In the genomic region with DNA sequence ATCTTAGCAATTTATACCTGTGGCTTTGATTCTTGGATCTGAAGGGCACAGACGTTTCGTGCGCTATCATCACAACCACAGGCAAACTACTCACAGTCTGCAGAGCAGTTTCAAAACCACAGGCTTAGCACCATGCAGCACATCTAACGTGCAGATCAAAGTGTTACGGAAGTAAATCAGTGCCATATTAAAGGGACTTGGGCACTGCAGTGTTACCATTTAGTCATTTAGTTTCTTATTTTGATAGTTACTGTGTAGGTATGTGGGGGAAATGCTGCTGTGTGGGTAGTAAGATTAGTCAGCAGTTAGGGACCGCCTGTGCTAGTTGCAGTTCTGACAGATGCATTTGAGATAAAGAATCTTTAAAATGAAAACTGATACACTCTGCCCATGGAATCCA, we compare ENCODE assay signal across 8 cellular contexts.
DNase-seq lines count a peak whose midpoint lies in the region; ATAC-seq and TF ChIP-seq lines count a peak whose summit lies in the region.

No MANE protein-coding gene starts in this region.

- H3K27ac ChIP-seq in A673 (ENCODE audit: low read depth, low read length, poor library complexity, severe bottlenecking): no peak overlapping the region
- no peak overlapping the region for H3K27ac ChIP-seq in naive thymus-derived CD4-positive, alpha-beta T cell (ENCODE audit: low read depth, low read length)
- no peak overlapping the region for H3K27ac ChIP-seq in aorta (ENCODE audit: low read depth in 1 of 2, low read length in 2 of 2)

- POLR2A ChIA-PET in A673 (lab: Charles Lee; ENCODE audit: low non-redundant PET) (no interaction called here), WTC11 (lab: Charles Lee) (no interaction called here)
- POLR2A ChIA-PET in naive thymus-derived CD4-positive, alpha-beta T cell (lab: Charles Lee): no interaction called here

- H3K9me3 ChIP-seq in A673 (ENCODE audit: low read depth, low read length, poor library complexity, severe bottlenecking) (no peaks in the 10 kb centered on the region), aorta (ENCODE audit: control insufficient read depth, low read length) (no peaks in the 10 kb centered on the region)
- no peaks in the 10 kb centered on the region for H3K9me3 ChIP-seq in naive thymus-derived CD4-positive, alpha-beta T cell (ENCODE audit: control insufficient read depth in 2 of 3, low read length in 3 of 3)

- no peak overlapping the region for H3K4me3 ChIP-seq in A673 (ENCODE audit: low read depth, low read length, poor library complexity, severe bottlenecking)
- H3K4me3 ChIP-seq in naive thymus-derived CD4-positive, alpha-beta T cell (ENCODE audit: low read length): no peak overlapping the region
- no peak overlapping the region for H3K4me3 ChIP-seq in aorta (ENCODE audit: low read length in 2 of 2)

- TF ChIP-seq CTCF in A673 (conservative IDR thresholded peaks at IDR 0.05; ENCODE audit: low read depth, low read length): no peak
- TF ChIP-seq CTCF in WTC11 (IDR thresholded peaks at IDR 0.05): no peak

- H3K27me3 ChIP-seq in A673 (replicated peaks; ENCODE audit: insufficient read depth, low read depth, low read length, poor library complexity) (no peaks in the 10 kb centered on the region), aorta (ENCODE audit: control insufficient read depth in 1 of 2, insufficient read depth in 2 of 2, low read length in 1 of 2) (no peaks in the 10 kb centered on the region)
- H3K27me3 ChIP-seq in naive thymus-derived CD4-positive, alpha-beta T cell (ENCODE audit: control insufficient read depth in 2 of 2, insufficient read depth in 2 of 2, low read length in 2 of 2): no peaks in the 10 kb centered on the region

- H3K4me3 Mint-ChIP-seq in naive thymus-derived CD4-positive, alpha-beta T cell: peak overlapping the region in 9 of 10 donors; percentile 8 to 53 (median 40)
- no peak overlapping the region for H3K4me3 Mint-ChIP-seq in WTC11

- peaks cover 19 to 46% (median 36%) of the 10 kb centered on the region in 7 donors for H3K4me1 Mint-ChIP-seq in naive thymus-derived CD4-positive, alpha-beta T cell
- no peaks in the 10 kb centered on the region for H3K4me1 Mint-ChIP-seq in WTC11

- no peaks in the 10 kb centered on the region for H3K27me3 Mint-ChIP-seq in naive thymus-derived CD4-positive, alpha-beta T cell
- no peaks in the 10 kb centered on the region for H3K27me3 Mint-ChIP-seq in WTC11 (ENCODE audit: low read depth)

- ATAC-seq in GM21381 (IDR thresholded peaks at IDR 0.05; ENCODE audit: unreplicated experiment) (peak; percentile 98), HG03571 (IDR thresholded peaks at IDR 0.05; ENCODE audit: unreplicated experiment) (peak; percentile 99), WTC11 (no peak), aorta (ENCODE audit: low FRiP score) (no peak)
- ATAC-seq in naive thymus-derived CD4-positive, alpha-beta T cell: peak; percentile 93

- H3K36me3 Mint-ChIP-seq in naive thymus-derived CD4-positive, alpha-beta T cell: peaks cover 10 to 48% (median 24%) of the 10 kb centered on the region in 5 donors
- H3K36me3 Mint-ChIP-seq in WTC11: no peaks in the 10 kb centered on the region

- CTCF ChIA-PET in A673 (lab: Charles Lee): no interaction called here
- CTCF ChIA-PET in naive thymus-derived CD4-positive, alpha-beta T cell (lab: Charles Lee): no interaction called here
- CTCF ChIA-PET in WTC11 (lab: Charles Lee): no interaction called here

- H3K4me1 ChIP-seq in A673 (ENCODE audit: insufficient read depth, low read length, poor library complexity, severe bottlenecking): no peaks in the 10 kb centered on the region
- H3K4me1 ChIP-seq in naive thymus-derived CD4-positive, alpha-beta T cell (ENCODE audit: control insufficient read depth in 2 of 2, insufficient read depth in 2 of 2, low read length in 2 of 2): peaks cover 0 to 25% of the 10 kb centered on the region in 2 donors
- no peaks in the 10 kb centered on the region for H3K4me1 ChIP-seq in aorta (ENCODE audit: control insufficient read depth in 1 of 2, insufficient read depth in 2 of 2, low read length in 2 of 2)

- no TSS peak for BruUV-seq in A673 (replicated peaks; lab: Mats Ljungman, UMichigan)

- no peaks in the 10 kb centered on the region for H3K9me3 Mint-ChIP-seq in naive thymus-derived CD4-positive, alpha-beta T cell
- H3K9me3 Mint-ChIP-seq in WTC11: no peaks in the 10 kb centered on the region

- DNase-seq in A673 (ENCODE audit: low spot score) (peak; percentile 27), WTC11 (ENCODE audit: low spot score) (no peak), NCI-H2029 treated with DMSO at 0.1 percent for 48 hours (lab: John Stamatoyannopoulos, UW) (no peak), aorta (no peak)
- peak; percentile 61 to 72 for DNase-seq in activated T-cell treated with anti-CD3 and anti-CD28 coated beads, Interleukin-2, amount 50 U/mL, for 48 hours
- peak in 8 of 9 donors; percentile 40 to 78 (median 62) for DNase-seq in naive thymus-derived CD4-positive, alpha-beta T cell

- intact Hi-C loops in A673 (cut with micrococcal nuclease; ENCODE audit: unreplicated experiment) (loop anchor here (10.0 kb wide), 1 partner anchor 398 kb away; no protein-coding TSS in a partner anchor), aorta (cut with DNase I) (no loop called here)
- intact Hi-C loops in naive thymus-derived CD4-positive, alpha-beta T cell (cut with micrococcal nuclease): loop anchor here (1.0 to 5.0 kb wide), 4 partner anchors 34 to 400 kb away; no protein-coding TSS in a partner anchor

- peak overlapping the region; percentile 26 to 83 (median 54) for H3K27ac Mint-ChIP-seq in naive thymus-derived CD4-positive, alpha-beta T cell
- H3K27ac Mint-ChIP-seq in WTC11: no peak overlapping the region

- WGBS in aorta, 2 donors: 89 to 91% methylated on average over 6 of the region's 6 CpGs

- no peaks in the 10 kb centered on the region for H3K36me3 ChIP-seq in A673 (ENCODE audit: insufficient read depth, low read length, poor library complexity, severe bottlenecking)
- H3K36me3 ChIP-seq in naive thymus-derived CD4-positive, alpha-beta T cell (ENCODE audit: control insufficient read depth in 2 of 3, insufficient read depth in 3 of 3, low read length in 3 of 3): peaks cover 0 to 2% (median 0%) of the 10 kb centered on the region in 3 experiments
- peaks cover 0 to 2% of the 10 kb centered on the region in 2 donors for H3K36me3 ChIP-seq in aorta (ENCODE audit: control insufficient read depth in 1 of 2, insufficient read depth in 2 of 2, low read length in 1 of 2)

TF ChIP-seq in WTC11, 78 proteins besides CTCF, POLR2A, EP300 and RAD21:
- TF ChIP-seq OVOL2 (CRISPR knock-in tag; IDR thresholded peaks at IDR 0.05; ENCODE audit: borderline replicate concordance): no peak

Comparison
In these comparisons a context has a peak if more than half of its experiments do, and no peak if none do; other contexts are left out.
1. DNase-seq: peak in A673 (single experiment), activated T-cell treated with anti-CD3 and anti-CD28 coated beads, Interleukin-2, amount 50 U/mL, for 48 hours (2 of 2) and naive thymus-derived CD4-positive, alpha-beta T cell (8 of 9); none in WTC11 (single experiment), NCI-H2029 treated with DMSO at 0.1 percent for 48 hours (single experiment) and aorta (0 of 2).
2. ATAC-seq: peak in GM21381 (single experiment), HG03571 (single experiment) and naive thymus-derived CD4-positive, alpha-beta T cell (single experiment); none in WTC11 (single experiment) and aorta (single experiment).
3. intact Hi-C loops: an anchor here in A673 (10.0 kb wide) and naive thymus-derived CD4-positive, alpha-beta T cell (1.0 to 5.0 kb wide); none called in aorta.